Comparison of ENCODE assay signal across 11 cellular contexts in the genomic region with DNA sequence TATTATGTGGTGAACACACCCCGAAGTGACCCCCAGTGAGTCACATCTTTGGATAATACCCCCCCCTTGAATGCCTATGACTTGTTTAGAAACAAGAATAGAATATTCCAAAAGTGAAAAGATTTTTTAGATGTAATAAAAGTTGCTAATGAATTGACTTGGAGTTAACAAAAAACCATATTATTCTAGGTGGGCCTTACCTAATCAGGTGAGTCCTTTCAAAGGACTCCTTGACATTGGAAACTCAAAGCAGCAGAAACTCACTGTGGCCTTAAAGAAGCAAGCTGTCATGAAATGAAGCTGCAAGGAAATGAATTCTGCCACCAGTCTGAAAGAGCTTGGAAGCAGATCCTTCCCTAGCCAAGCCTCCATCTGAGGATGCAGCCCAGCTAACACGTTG. TPM values are rescaled to one million over a fixed set of nuclear protein-coding genes. Genes with fewer than 3 reads are reported as not detected.
"Had no signal": no experiment of that assay in that cellular context is flagged by ENCODE, and none has a peak within 500 bp of the region (broad histone marks: within the 10 kb centered on the region; RNA-seq: fewer than 3 reads in every experiment).

No MANE protein-coding gene starts in this region.

- H3K9me3 ChIP-seq: HAP-1 had no signal

- H3K9me3 Mint-ChIP-seq: GM23338, H9, HFFc6 had no signal

- H3K4me3 Mint-ChIP-seq: GM23338, H9, HFFc6 had no signal

- H3K9ac ChIP-seq: GM23248 had no signal

- DNase-seq: GM23248, GOT3, H7, H9, HCEC 1CT, HFFc6 had no signal

- H3K4me2 ChIP-seq: GM23338 had no signal

- H3K27ac Mint-ChIP-seq: GM23338, H9, HFFc6 had no signal

- H3K4me1 ChIP-seq: HAP-1 had no signal

- H3K36me3 ChIP-seq: HAP-1 had no signal

- H3K27ac ChIP-seq: GM23248 had no signal

- FAIRE-seq: H1, H54 had no signal

- H3K4me3 ChIP-seq: GM23248, GM23338, HAP-1 had no signal

- H2AFZ ChIP-seq: GM23248, GM23338 had no signal

- ATAC-seq: GM23338, HCT116 had no signal

RNA-seq across cellular contexts. Expression of gene ISL2, which starts 10.9 kb away (rescaled TPM):
- total RNA-seq: H7 had no signal
